ENCODE assay signal across 2 cellular contexts in the genomic region with DNA sequence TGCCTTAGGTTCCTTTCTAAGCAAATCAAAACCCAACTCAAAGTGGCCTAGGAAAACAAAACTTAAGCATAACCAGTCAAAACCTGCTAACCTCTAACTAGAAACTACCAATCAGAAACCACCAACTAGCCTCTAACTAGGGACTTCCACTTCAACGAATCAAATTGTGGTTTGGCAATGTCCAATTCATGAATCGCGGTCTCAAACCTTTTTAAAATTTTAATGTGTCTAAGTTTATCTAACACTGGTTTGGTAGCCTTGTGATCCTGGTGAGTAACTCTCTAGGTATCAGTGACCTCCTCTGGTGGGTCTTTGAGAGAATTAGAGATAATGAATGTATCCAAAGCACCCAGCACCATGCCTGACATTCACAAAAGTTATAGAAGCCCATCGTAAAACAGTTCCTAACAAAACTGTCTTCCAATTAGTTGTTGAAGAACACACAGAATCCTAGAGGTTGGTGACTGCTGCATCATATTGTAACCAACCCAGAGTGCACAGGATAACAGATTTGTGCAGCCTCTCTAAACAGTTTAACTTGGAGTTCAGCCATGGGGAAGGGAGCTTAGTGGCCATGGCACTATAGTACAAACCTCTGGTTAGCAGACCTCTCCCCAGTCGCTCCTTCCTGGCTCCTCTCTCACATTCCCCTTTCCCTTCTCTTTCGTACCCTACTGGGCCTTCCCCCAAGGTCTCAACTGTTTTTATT.
A peak's percentile ranks its signal among the peaks of the same experiment; 100 is the strongest.
TF ChIP-seq lines count a peak whose summit lies in the region.

No MANE protein-coding gene starts in this region.

TF ChIP-seq in IMR-90, 13 proteins besides CTCF, POLR2A, EP300 and RAD21:
- TF ChIP-seq SMC3 (IDR thresholded peaks at IDR 0.05; ENCODE audit: low read depth, low read length) (no peak), CHD1 (IDR thresholded peaks at IDR 0.05; ENCODE audit: low read depth, low read length) (no peak), RFX5 (IDR thresholded peaks at IDR 0.05; ENCODE audit: low read depth, low read length) (no peak), CEBPB (IDR thresholded peaks at IDR 0.05; ENCODE audit: low read depth, low read length) (no peak), MAZ (IDR thresholded peaks at IDR 0.05; ENCODE audit: borderline replicate concordance, low read depth, low read length) (no peak), FOS (IDR thresholded peaks at IDR 0.05; ENCODE audit: low read depth, low read length) (no peak), BHLHE40 (IDR thresholded peaks at IDR 0.05; ENCODE audit: low read depth, low read length) (no peak), NFE2L2 (IDR thresholded peaks at IDR 0.05; ENCODE audit: low read depth, low read length) (no peak), MXI1 (IDR thresholded peaks at IDR 0.05; ENCODE audit: borderline replicate concordance, low read depth, low read length) (no peak), RCOR1 (IDR thresholded peaks at IDR 0.05; ENCODE audit: insufficient replicate concordance, low read length) (no peak), MAFK (IDR thresholded peaks at IDR 0.05; ENCODE audit: low read depth, low read length) (no peak)
- TF ChIP-seq, protein P1, sequence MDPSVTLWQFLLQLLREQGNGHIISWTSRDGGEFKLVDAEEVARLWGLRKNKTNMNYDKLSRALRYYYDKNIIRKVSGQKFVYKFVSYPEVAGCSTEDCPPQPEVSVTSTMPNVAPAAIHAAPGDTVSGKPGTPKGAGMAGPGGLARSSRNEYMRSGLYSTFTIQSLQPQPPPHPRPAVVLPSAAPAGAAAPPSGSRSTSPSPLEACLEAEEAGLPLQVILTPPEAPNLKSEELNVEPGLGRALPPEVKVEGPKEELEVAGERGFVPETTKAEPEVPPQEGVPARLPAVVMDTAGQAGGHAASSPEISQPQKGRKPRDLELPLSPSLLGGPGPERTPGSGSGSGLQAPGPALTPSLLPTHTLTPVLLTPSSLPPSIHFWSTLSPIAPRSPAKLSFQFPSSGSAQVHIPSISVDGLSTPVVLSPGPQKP (IDR thresholded peaks at IDR 0.05; ENCODE audit: borderline replicate concordance, low read depth, low read length): no peak
- TF ChIP-seq, protein P2, sequence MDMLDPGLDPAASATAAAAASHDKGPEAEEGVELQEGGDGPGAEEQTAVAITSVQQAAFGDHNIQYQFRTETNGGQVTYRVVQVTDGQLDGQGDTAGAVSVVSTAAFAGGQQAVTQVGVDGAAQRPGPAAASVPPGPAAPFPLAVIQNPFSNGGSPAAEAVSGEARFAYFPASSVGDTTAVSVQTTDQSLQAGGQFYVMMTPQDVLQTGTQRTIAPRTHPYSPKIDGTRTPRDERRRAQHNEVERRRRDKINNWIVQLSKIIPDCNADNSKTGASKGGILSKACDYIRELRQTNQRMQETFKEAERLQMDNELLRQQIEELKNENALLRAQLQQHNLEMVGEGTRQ (IDR thresholded peaks at IDR 0.05; ENCODE audit: low read depth, low read length): no peak

TF ChIP-seq in K562, 482 proteins besides CTCF, POLR2A, EP300 and RAD21:
- no peak for TF ChIP-seq E2F4 (CRISPR knock-in tag; IDR thresholded peaks at IDR 0.05; ENCODE audit: low read depth)
- peak; percentile 88 for TF ChIP-seq HMBOX1 (IDR thresholded peaks at IDR 0.05)
TF ChIP-seq in K562: peak in this region for 1.
